21 cellular contexts compared by ENCODE assay signal in the genomic region with DNA sequence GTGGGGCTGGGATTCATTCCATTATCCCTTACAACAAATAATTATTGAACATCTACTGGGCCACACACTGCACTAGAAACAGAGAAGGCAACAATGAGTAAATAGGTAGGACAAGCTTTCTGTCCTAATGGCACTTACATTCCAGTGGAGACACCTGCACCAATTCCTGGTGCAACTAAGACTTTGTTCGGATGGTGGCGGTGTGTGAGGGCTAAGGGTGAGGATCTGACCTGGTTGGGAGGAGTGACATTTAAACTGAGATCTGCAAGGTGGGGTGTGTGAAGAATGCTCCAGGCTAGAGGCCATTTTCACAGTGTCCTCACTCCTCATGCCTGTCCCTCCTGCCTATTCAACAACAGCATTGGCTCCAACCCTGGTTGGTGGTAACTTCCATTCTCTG.
DNase-seq lines count a peak whose midpoint lies in the region; ATAC-seq, FAIRE-seq and TF ChIP-seq lines count a peak whose summit lies in the region.
"Had no signal": no experiment of that assay in that cellular context is flagged by ENCODE, and none has a peak within 500 bp of the region (broad histone marks: within the 10 kb centered on the region; RNA-seq: fewer than 3 reads in every experiment).

No MANE protein-coding gene starts in this region.

- no peak overlapping the region for H4K8ac ChIP-seq in H1 (ENCODE audit: extremely low read depth, insufficient read depth, low read length)

- no peak overlapping the region for H3K23ac ChIP-seq in H1 (ENCODE audit: insufficient read length)

- FAIRE-seq in H1 (lab: Jason Lieb, UNC), result no peak
- FAIRE-seq: A204.1, G401.6, GM12892 had no signal

- H3K27me3 ChIP-seq in H1 (replicated peaks in 1 of 4; ENCODE audit: control insufficient read depth in 3 of 4, extremely low read depth in 1 of 4, insufficient read depth in 3 of 4, low read length in 3 of 4), result no peaks in the 10 kb centered on the region
- peaks cover 0 to 4% (median 0%) of the 10 kb centered on the region in 3 donors for H3K27me3 ChIP-seq in sigmoid colon
- H3K27me3 ChIP-seq: BLaER1 had no signal

- H3K27ac Mint-ChIP-seq in WTC11, result no peak overlapping the region
- H3K27ac Mint-ChIP-seq: B cell; CD4-positive, CD25-positive, alpha-beta regulatory T cell; CD8-positive, alpha-beta T cell; HFFc6 had no signal

- TF ChIP-seq CTCF in WTC11 (IDR thresholded peaks at IDR 0.05), result no peak
- peak in 2 of 3 experiments; percentile 16 to 20; a peak in 2 of 4 replicates for TF ChIP-seq CTCF in H1 (IDR thresholded peaks at IDR 0.05; ENCODE audit: control extremely low read depth in 1 of 3, insufficient read depth in 1 of 3, low read depth in 1 of 3, low read length in 3 of 3)
- no peak for TF ChIP-seq CTCF in sigmoid colon (IDR thresholded peaks at IDR 0.05)

- 0 out of 4 replicates have a peak, but pooled peaks cover under 1 to 2% of the 10 kb centered on the region in 2 experiments for H3K9me3 ChIP-seq in H1 (ENCODE audit: insufficient read depth in 2 of 2, low read depth in 1 of 2, low read length in 1 of 2)
- H3K9me3 ChIP-seq in sigmoid colon, result no peaks in the 10 kb centered on the region
- H3K9me3 ChIP-seq: BLaER1, Caco-2, HAP-1 had no signal

- H4K5ac ChIP-seq in H1 (ENCODE audit: insufficient read length, low read depth, low read length), result no peak overlapping the region

- no peak overlapping the region for H3K56ac ChIP-seq in H1 (replicated peaks; ENCODE audit: insufficient read length, low read depth, low read length)

- no peak overlapping the region for H3K18ac ChIP-seq in H1 (ENCODE audit: extremely low read depth, low read length)

- no peak for TF ChIP-seq POLR2A in H1 (IDR thresholded peaks at IDR 0.05; ENCODE audit: control extremely low read depth in 1 of 2, low read depth in 2 of 2, low read length in 2 of 2)
- TF ChIP-seq POLR2A in sigmoid colon (IDR thresholded peaks at IDR 0.05), result no peak

- H4K91ac ChIP-seq in H1 (replicated peaks; ENCODE audit: insufficient read length, low read length), result no peak overlapping the region

- no peaks in the 10 kb centered on the region for H3K36me3 ChIP-seq in H1 (ENCODE audit: control insufficient read depth in 2 of 4, insufficient read depth in 4 of 4, low read length in 3 of 4)
- no peaks in the 10 kb centered on the region for H3K36me3 ChIP-seq in sigmoid colon
- H3K36me3 ChIP-seq: BLaER1, HAP-1 had no signal

- TF ChIP-seq RAD21 in H1 (IDR thresholded peaks at IDR 0.05 in 1 of 2, conservative IDR thresholded peaks at IDR 0.05 in 1 of 2; ENCODE audit: low read depth in 2 of 2, low read length in 2 of 2), result peak; percentile 18 to 48; a peak in 2 of 4 replicates

- TF ChIP-seq EP300 in H1 (IDR thresholded peaks at IDR 0.05; ENCODE audit: borderline replicate concordance in 1 of 2, low read depth in 2 of 2, low read length in 2 of 2) (no peak), sigmoid colon (IDR thresholded peaks at IDR 0.05) (no peak)

- H2BK20ac ChIP-seq in H1 (ENCODE audit: low read length), result no peak overlapping the region

- 88% methylated on average over 2 of the region's 2 CpGs; no CpG with 5 or more reads in 1 of the 2 experiments for WGBS in H1 (ENCODE audit: extremely low coverage in 1 of 2, insufficient coverage in 1 of 2, insufficient read length in 1 of 2, insufficient replicate concordance in 2 of 2, low coverage in 1 of 2, low lambda C conversion rate in 2 of 2, missing lambda C conversion rate in 1 of 2), 2 experiments
- whole genome bisulfite sequencing in sigmoid colon, 2 donors, result 93 to 94% methylated on average over 2 of the region's 2 CpGs

- no peak overlapping the region for H2AFZ ChIP-seq in H1 (ENCODE audit: low read length)

- peak; percentile 18 for DNase-seq in ELF-1 (ENCODE audit: low read depth, low spot score)
- peak; percentile 32 for DNase-seq in WTC11 (ENCODE audit: low spot score)
- DNase-seq in H1 (ENCODE audit: low read depth in 1 of 2, low spot score in 2 of 2), result no peak
- DNase-seq in iPS-NIHi7 (ENCODE audit: extremely low spot score), result peak; percentile 43
- no peak for DNase-seq in ecto neural progenitor cell (ENCODE audit: low spot score)
- no peak for DNase-seq in NCI-H510A treated with DMSO at 0.1 percent for 48 hours (lab: John Stamatoyannopoulos, UW)
- no peak for DNase-seq in DMS79 treated with DMSO at 0.1 percent for 48 hours (lab: John Stamatoyannopoulos, UW)
- no peak for DNase-seq in sigmoid colon
- DNase-seq: Caco-2; CD4-positive, CD25-positive, alpha-beta regulatory T cell; CD8-positive, alpha-beta T cell; DMS153; HFFc6 had no signal

- no peak overlapping the region for H3K4me3 ChIP-seq in H1 (ENCODE audit: extremely low read depth in 1 of 4, insufficient read depth in 2 of 4, low read depth in 3 of 4, low read length in 4 of 4)
- no peak overlapping the region for H3K4me3 ChIP-seq in sigmoid colon
- H3K4me3 ChIP-seq: BLaER1, HAP-1 had no signal

- no peak overlapping the region for H2AK5ac ChIP-seq in H1 (ENCODE audit: low read depth, low read length)

- no peaks in the 10 kb centered on the region; the same call in 1 of the 2 replicates for H3K27me3 Mint-ChIP-seq in WTC11 (ENCODE audit: low read depth)
- H3K27me3 Mint-ChIP-seq: CD4-positive, CD25-positive, alpha-beta regulatory T cell had no signal

- H3K4me1 ChIP-seq in H1 (replicated peaks in 1 of 4; ENCODE audit: control insufficient read depth in 3 of 4, insufficient read depth in 4 of 4, low read length in 3 of 4) (no peaks in the 10 kb centered on the region), sigmoid colon (no peaks in the 10 kb centered on the region)
- H3K4me1 ChIP-seq: BLaER1, Caco-2, HAP-1 had no signal

- H3K36me3 Mint-ChIP-seq in WTC11, result no peaks in the 10 kb centered on the region
- H3K36me3 Mint-ChIP-seq: CD4-positive, CD25-positive, alpha-beta regulatory T cell; CD8-positive, alpha-beta T cell had no signal

- POLR2A ChIA-PET in WTC11 (lab: Charles Lee), result no interaction called here
- POLR2A ChIA-PET in H1 (lab: Charles Lee; ENCODE audit: partially characterized antibody), result no interaction called here

- no peak overlapping the region for H2BK120ac ChIP-seq in H1 (replicated peaks; ENCODE audit: low read depth, low read length)

- H2BK5ac ChIP-seq in H1 (ENCODE audit: low read depth, low read length), result no peak overlapping the region

- H3K4me2 ChIP-seq in H1 (ENCODE audit: insufficient read depth in 1 of 2, low read depth in 2 of 2, low read length in 2 of 2), result no peak overlapping the region
- H3K4me2 ChIP-seq: BLaER1 had no signal

- H4K20me1 ChIP-seq in H1 (replicated peaks in 1 of 2; ENCODE audit: control insufficient read depth in 1 of 2, insufficient read depth in 2 of 2, low read length in 2 of 2), result no peaks in the 10 kb centered on the region
- H4K20me1 ChIP-seq: BLaER1 had no signal

- H3K4me1 Mint-ChIP-seq in WTC11, result peaks cover 8% of the 10 kb centered on the region; the same call in 1 of the 2 replicates
- H3K4me1 Mint-ChIP-seq: B cell; CD4-positive, CD25-positive, alpha-beta regulatory T cell had no signal

- no peak overlapping the region for H3K9ac ChIP-seq in H1 (replicated peaks in 1 of 4; ENCODE audit: extremely low read depth in 1 of 4, low read depth in 3 of 4, low read length in 3 of 4)
- H3K9ac ChIP-seq: BLaER1 had no signal

- H3K14ac ChIP-seq in H1 (ENCODE audit: insufficient read length), result no peak overlapping the region

- CTCF ChIA-PET in WTC11 (lab: Charles Lee) (interaction anchor here (0.6 to 1.0 kb wide), 3 partner anchors 26 to 65 kb away, joined by 3 to 4 read pairs (median 3); no protein-coding TSS in a partner anchor), H1 (lab: Charles Lee; ENCODE audit: partially characterized antibody) (interaction anchor here (0.7 to 1.4 kb wide), 2 partner anchors 42 to 100 kb away, joined by 3 read pairs; no protein-coding TSS in a partner anchor)

- H3K79me1 ChIP-seq in H1 (ENCODE audit: low read depth, low read length), result no peaks in the 10 kb centered on the region

- no peak overlapping the region for H3K4ac ChIP-seq in H1 (replicated peaks; ENCODE audit: insufficient read length, low read depth, low read length)

- ATAC-seq in WTC11, result peak; percentile 69
- ATAC-seq: CD8-positive, alpha-beta T cell had no signal

- no peak overlapping the region for H3K4me3 Mint-ChIP-seq in WTC11
- H3K4me3 Mint-ChIP-seq: B cell; CD4-positive, CD25-positive, alpha-beta regulatory T cell; CD8-positive, alpha-beta T cell; HFFc6 had no signal

- intact Hi-C loops in sigmoid colon (cut with DNase I), result no loop called here

- peaks cover 11% of the 10 kb centered on the region for H3K9me3 Mint-ChIP-seq in WTC11
- H3K9me3 Mint-ChIP-seq: CD8-positive, alpha-beta T cell had no signal

- H2BK12ac ChIP-seq in H1 (ENCODE audit: low read depth, low read length), result no peak overlapping the region

- 0 out of 2 replicates have a peak overlapping the region, but pooled peaks have one; percentile 12 for H2BK15ac ChIP-seq in H1 (ENCODE audit: low read length)

- no peaks in the 10 kb centered on the region for H3K79me2 ChIP-seq in H1 (ENCODE audit: control insufficient read depth in 1 of 2, insufficient read depth in 2 of 2, low read length in 2 of 2)

- H3K27ac ChIP-seq in H1 (ENCODE audit: low read depth, low read length), result no peak overlapping the region
- no peak overlapping the region for H3K27ac ChIP-seq in sigmoid colon
- H3K27ac ChIP-seq: 22Rv1, BLaER1, C4-2B had no signal

- H3K23me2 ChIP-seq in H1 (ENCODE audit: low read depth, low read length), result no peaks in the 10 kb centered on the region

TF ChIP-seq in WTC11, 78 proteins besides CTCF, POLR2A, EP300 and RAD21 (continues in another document):
- no peak for TF ChIP-seq ZNF138 (CRISPR knock-in tag; conservative IDR thresholded peaks at IDR 0.05)
- TF ChIP-seq, protein P1, sequence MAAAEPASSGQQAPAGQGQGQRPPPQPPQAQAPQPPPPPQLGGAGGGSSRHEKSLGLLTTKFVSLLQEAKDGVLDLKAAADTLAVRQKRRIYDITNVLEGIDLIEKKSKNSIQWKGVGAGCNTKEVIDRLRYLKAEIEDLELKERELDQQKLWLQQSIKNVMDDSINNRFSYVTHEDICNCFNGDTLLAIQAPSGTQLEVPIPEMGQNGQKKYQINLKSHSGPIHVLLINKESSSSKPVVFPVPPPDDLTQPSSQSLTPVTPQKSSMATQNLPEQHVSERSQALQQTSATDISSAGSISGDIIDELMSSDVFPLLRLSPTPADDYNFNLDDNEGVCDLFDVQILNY (CRISPR knock-in tag; IDR thresholded peaks at IDR 0.05), result no peak

TF ChIP-seq in H1, 55 proteins besides CTCF, POLR2A, EP300 and RAD21 (continues in another document):
- TF ChIP-seq CBX8 (IDR thresholded peaks at IDR 0.05; ENCODE audit: borderline replicate concordance, low read depth, low read length) (no peak), JUND (IDR thresholded peaks at IDR 0.05; ENCODE audit: low read length) (no peak)
- TF ChIP-seq, protein P2, sequence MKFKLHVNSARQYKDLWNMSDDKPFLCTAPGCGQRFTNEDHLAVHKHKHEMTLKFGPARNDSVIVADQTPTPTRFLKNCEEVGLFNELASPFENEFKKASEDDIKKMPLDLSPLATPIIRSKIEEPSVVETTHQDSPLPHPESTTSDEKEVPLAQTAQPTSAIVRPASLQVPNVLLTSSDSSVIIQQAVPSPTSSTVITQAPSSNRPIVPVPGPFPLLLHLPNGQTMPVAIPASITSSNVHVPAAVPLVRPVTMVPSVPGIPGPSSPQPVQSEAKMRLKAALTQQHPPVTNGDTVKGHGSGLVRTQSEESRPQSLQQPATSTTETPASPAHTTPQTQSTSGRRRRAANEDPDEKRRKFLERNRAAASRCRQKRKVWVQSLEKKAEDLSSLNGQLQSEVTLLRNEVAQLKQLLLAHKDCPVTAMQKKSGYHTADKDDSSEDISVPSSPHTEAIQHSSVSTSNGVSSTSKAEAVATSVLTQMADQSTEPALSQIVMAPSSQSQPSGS (IDR thresholded peaks at IDR 0.05; ENCODE audit: low read length), result no peak

Comparison
In these comparisons a context has a peak if more than half of its experiments do, and no peak if none do; other contexts are left out.
1. DNase-seq: peak in ELF-1 (single experiment), WTC11 (single experiment) and iPS-NIHi7 (single experiment); none in H1 (0 of 2), ecto neural progenitor cell (single experiment), NCI-H510A treated with DMSO at 0.1 percent for 48 hours (single experiment), DMS79 treated with DMSO at 0.1 percent for 48 hours (single experiment) and sigmoid colon (single experiment).
2. CTCF ChIP-seq: peak in H1 (2 of 3); none in WTC11 (single experiment) and sigmoid colon (0 of 4).